In the genomic region with DNA sequence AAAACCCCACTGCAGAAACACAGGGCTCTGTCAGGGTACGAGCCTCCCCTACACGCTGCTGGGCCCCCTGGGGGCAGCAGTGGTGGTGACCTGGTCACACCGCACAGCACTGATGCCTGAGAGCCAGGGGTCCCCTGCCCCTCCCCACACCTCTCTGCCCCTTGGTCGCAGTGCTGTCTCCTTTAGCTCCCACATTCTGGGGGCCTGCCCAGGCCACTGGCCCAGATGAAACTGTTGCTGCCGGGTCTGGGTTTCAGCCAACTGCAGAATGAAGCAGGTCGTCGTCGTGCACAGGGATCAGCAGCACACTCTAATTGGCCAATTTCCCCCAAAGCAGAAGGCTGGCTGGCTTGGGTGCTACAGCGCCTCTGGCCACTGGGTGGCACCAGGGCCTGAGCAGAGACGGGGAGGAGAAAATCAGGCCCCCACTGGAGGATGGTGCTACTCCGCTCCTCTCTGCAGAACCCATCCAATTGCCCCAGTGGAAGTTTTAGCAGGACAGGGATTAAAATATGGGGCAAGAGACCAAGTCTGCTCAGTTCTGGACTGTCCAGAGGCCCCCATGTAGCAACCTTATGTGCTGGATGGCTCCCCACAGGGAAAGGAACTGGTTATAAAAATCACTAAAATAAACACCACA, we compare ENCODE assay signal across 8 cellular contexts. TPM values are rescaled to one million over a fixed set of nuclear protein-coding genes. Genes with fewer than 3 reads are reported as not detected.
DNase-seq lines count a peak whose midpoint lies in the region; ATAC-seq and TF ChIP-seq lines count a peak whose summit lies in the region.

No MANE protein-coding gene starts in this region.

- intact Hi-C loops in adrenal gland (cut with DNase I) (no loop called here), left cardiac atrium (cut with DNase I) (loop anchor here in 1 of 2 donors (1.0 kb wide), 1 partner anchor 109 kb away; no protein-coding TSS in a partner anchor), psoas muscle (cut with DNase I) (loop anchor here (2.0 to 5.0 kb wide), 3 partner anchors 25 to 109 kb away; a partner anchor contains a TSS), aorta (cut with DNase I) (loop anchor here in 1 of 2 donors (5.0 kb wide), 1 partner anchor 37 kb away; a partner anchor contains a TSS)

- peak overlapping the region; percentile 48 for H3K4me3 Mint-ChIP-seq in T-helper 1 cell treated with Interleukin-12 subunit alpha and Interleukin-12 subunit beta and Interleukin-4 antibody, amounts not matched to agents 30 μg/mL and 1 μg/mL, for 36 hours

- H3K9me3 ChIP-seq in adrenal gland (replicated peaks in 1 of 3) (no peaks in the 10 kb centered on the region), psoas muscle (no peaks in the 10 kb centered on the region), aorta (ENCODE audit: control insufficient read depth, low read length) (no peaks in the 10 kb centered on the region)

- ATAC-seq in left cardiac atrium (peak; percentile 92 to 96), psoas muscle (peak; percentile 88 to 93 (median 90)), aorta (ENCODE audit: low FRiP score) (peak; percentile 93)

- H3K27me3 ChIP-seq in adrenal gland (no peaks in the 10 kb centered on the region), psoas muscle (ENCODE audit: insufficient read depth in 3 of 3, low read length in 2 of 3) (no peaks in the 10 kb centered on the region), aorta (ENCODE audit: control insufficient read depth in 1 of 2, insufficient read depth in 2 of 2, low read length in 1 of 2) (no peaks in the 10 kb centered on the region)

- no peaks in the 10 kb centered on the region for H3K27me3 Mint-ChIP-seq in T-helper 1 cell treated with Interleukin-12 subunit alpha and Interleukin-12 subunit beta and Interleukin-4 antibody, amounts not matched to agents 30 μg/mL and 1 μg/mL, for 36 hours (ENCODE audit: low read depth)

- H3K4me1 ChIP-seq in adrenal gland (replicated peaks in 1 of 2) (peaks cover 0 to 18% of the 10 kb centered on the region in 2 donors), psoas muscle (peaks cover 10% of the 10 kb centered on the region), aorta (ENCODE audit: control insufficient read depth in 1 of 2, insufficient read depth in 2 of 2, low read length in 2 of 2) (no peaks in the 10 kb centered on the region)

- H3K9me3 Mint-ChIP-seq in T-helper 1 cell treated with Interleukin-12 subunit alpha and Interleukin-12 subunit beta and Interleukin-4 antibody, amounts not matched to agents 30 μg/mL and 1 μg/mL, for 36 hours, result no peaks in the 10 kb centered on the region

- H3K4me3 ChIP-seq in adrenal gland (no peak overlapping the region), psoas muscle (no peak overlapping the region), aorta (ENCODE audit: low read length in 2 of 2) (no peak overlapping the region)

- peaks cover 34% of the 10 kb centered on the region for H3K4me1 Mint-ChIP-seq in T-helper 1 cell treated with Interleukin-12 subunit alpha and Interleukin-12 subunit beta and Interleukin-4 antibody, amounts not matched to agents 30 μg/mL and 1 μg/mL, for 36 hours (ENCODE audit: low read depth)

- peaks cover 37% of the 10 kb centered on the region for H3K36me3 Mint-ChIP-seq in T-helper 1 cell treated with Interleukin-12 subunit alpha and Interleukin-12 subunit beta and Interleukin-4 antibody, amounts not matched to agents 30 μg/mL and 1 μg/mL, for 36 hours (ENCODE audit: low read depth)

- WGBS in adrenal gland, 4 donors, result 2 to 3% (median 3%) methylated on average over 8 to 11 of the region's 11 CpGs
- 1 to 3% (median 2%) methylated on average over 11 of the region's 11 CpGs for WGBS in psoas muscle, 3 donors
- WGBS in aorta, 2 donors, result 1 to 2% methylated on average over 11 of the region's 11 CpGs

- peak; percentile 90 for DNase-seq in ELF-1 (ENCODE audit: low read depth, low spot score)
- DNase-seq in HCEC 1CT, result peak; percentile 54
- DNase-seq in NCI-H1092 treated with DMSO at 0.1 percent for 48 hours (lab: John Stamatoyannopoulos, UW), result peak; percentile 43
- peak; percentile 73 to 91 (median 82) for DNase-seq in adrenal gland
- DNase-seq in left cardiac atrium, result peak; percentile 73
- DNase-seq in psoas muscle, result peak; percentile 74 to 87
- peak; percentile 80 to 87 for DNase-seq in aorta

- H3K27ac ChIP-seq in adrenal gland, result peak overlapping the region in 2 of 5 donors; percentile 15 to 47
- no peak overlapping the region for H3K27ac ChIP-seq in psoas muscle
- H3K27ac ChIP-seq in aorta (ENCODE audit: low read depth in 1 of 2, low read length in 2 of 2), result no peak overlapping the region

- peaks cover 0 to 59% of the 10 kb centered on the region in 2 donors for H3K36me3 ChIP-seq in adrenal gland (replicated peaks in 1 of 2)
- H3K36me3 ChIP-seq in psoas muscle (ENCODE audit: insufficient read depth in 1 of 2, low read depth in 1 of 2), result peaks cover 6 to 53% of the 10 kb centered on the region in 2 donors
- H3K36me3 ChIP-seq in aorta (ENCODE audit: control insufficient read depth in 1 of 2, insufficient read depth in 2 of 2, low read length in 1 of 2), result peaks cover 0 to 7% of the 10 kb centered on the region in 2 donors

- H3K27ac Mint-ChIP-seq in T-helper 1 cell treated with Interleukin-12 subunit alpha and Interleukin-12 subunit beta and Interleukin-4 antibody, amounts not matched to agents 30 μg/mL and 1 μg/mL, for 36 hours, result peak overlapping the region; percentile 74

- peak; percentile 82 to 94 (median 90) for TF ChIP-seq CTCF in adrenal gland (IDR thresholded peaks at IDR 0.05)
- peak; percentile 80 for TF ChIP-seq CTCF in psoas muscle (IDR thresholded peaks at IDR 0.05)

- no peak for TF ChIP-seq POLR2A in adrenal gland (IDR thresholded peaks at IDR 0.05)

RNA-seq across cellular contexts. Expression of a gene that starts 26.1 kb away (rescaled TPM):
- total RNA-seq in adrenal gland (10 to 100 TPM; 29.8 to 51.3 (median 46.5) TPM), left cardiac atrium (10 to 100 TPM; 33.8 to 39.1 TPM), psoas muscle (10 to 100 TPM; 23.0 to 32.4 (median 27.9) TPM), aorta (10 to 100 TPM; 45.8 to 64.2 TPM)
- polyA plus RNA-seq in adrenal gland (10 to 100 TPM; 19.0 to 27.9 (median 23.6) TPM), psoas muscle (10 to 100 TPM in 2 of 3 donors, 1 to 10 TPM in 1; 10.0 to 23.9 (median 12.7) TPM), aorta (10 to 100 TPM in 1 of 2 donors, 1 to 10 TPM in 1; 8.1 to 40.3 TPM)

RNA-seq across cellular contexts. Expression of a gene that starts 37.8 kb away (rescaled TPM):
- total RNA-seq in adrenal gland (10 to 100 TPM; 17.8 to 38.5 (median 25.3) TPM), left cardiac atrium (10 to 100 TPM; 16.8 to 20.2 TPM), psoas muscle (10 to 100 TPM; 12.8 to 14.9 (median 14.3) TPM), aorta (10 to 100 TPM; 22.0 to 23.7 TPM)
- polyA plus RNA-seq in adrenal gland (10 to 100 TPM in 2 of 3 donors, 1 to 10 TPM in 1; 9.4 to 16.8 (median 10.1) TPM), psoas muscle (10 to 100 TPM in 2 of 3 donors, 1 to 10 TPM in 1; 7.3 to 15.9 (median 14.2) TPM), aorta (10 to 100 TPM in 1 of 2 donors, 1 to 10 TPM in 1; 8.9 to 15.0 TPM)

RNA-seq across cellular contexts. Expression of a gene that starts 38.5 kb away (rescaled TPM):
- total RNA-seq in adrenal gland (10 to 100 TPM in 1 of 8 donors, 1 to 10 TPM in 7; 4.6 to 12.0 (median 6.8) TPM), left cardiac atrium (1 to 10 TPM; 6.4 to 8.4 TPM), psoas muscle (1 to 10 TPM; 3.6 to 5.2 (median 4.1) TPM), aorta (10 to 100 TPM in 1 of 2 donors, 1 to 10 TPM in 1; 4.9 to 10.7 TPM)
- polyA plus RNA-seq in adrenal gland (1 to 10 TPM; 3.5 to 5.8 (median 3.9) TPM), psoas muscle (1 to 10 TPM; 2.3 to 4.3 (median 2.8) TPM), aorta (1 to 10 TPM; 4.5 TPM)

RNA-seq across cellular contexts. Expression of a gene that starts 52.3 kb away (rescaled TPM):
- 1 to 10 TPM in 7 of 8 donors, under 1 TPM in 1; 0.24 to 4.6 (median 2.9) TPM for total RNA-seq in adrenal gland
- 10 to 100 TPM in 2 of 3 donors, 1 to 10 TPM in 1; 1.2 to 69.1 (median 11.9) TPM for polyA plus RNA-seq in adrenal gland
- 1 to 10 TPM; 2.1 to 5.7 TPM for total RNA-seq in left cardiac atrium
- 1 to 10 TPM in 1 of 4 donors, under 1 TPM in 3; 0.32 to 1.0 (median 0.92) TPM for total RNA-seq in psoas muscle
- under 1 TPM; 0.59 to 0.88 (median 0.69) TPM for polyA plus RNA-seq in psoas muscle
- 10 to 100 TPM; 17.8 to 18.5 TPM for total RNA-seq in aorta
- polyA plus RNA-seq in aorta, result 10 to 100 TPM in 1 of 2 donors, 1 to 10 TPM in 1; 5.3 to 54.5 TPM

Comparison
In these comparisons a context has a peak if more than half of its experiments do, and no peak if none do; other contexts are left out.
1. intact Hi-C loops: an anchor here in psoas muscle (2.0 to 5.0 kb wide); none called in adrenal gland.